Comparison of ENCODE assay signal across 1 cellular context in the genomic region with DNA sequence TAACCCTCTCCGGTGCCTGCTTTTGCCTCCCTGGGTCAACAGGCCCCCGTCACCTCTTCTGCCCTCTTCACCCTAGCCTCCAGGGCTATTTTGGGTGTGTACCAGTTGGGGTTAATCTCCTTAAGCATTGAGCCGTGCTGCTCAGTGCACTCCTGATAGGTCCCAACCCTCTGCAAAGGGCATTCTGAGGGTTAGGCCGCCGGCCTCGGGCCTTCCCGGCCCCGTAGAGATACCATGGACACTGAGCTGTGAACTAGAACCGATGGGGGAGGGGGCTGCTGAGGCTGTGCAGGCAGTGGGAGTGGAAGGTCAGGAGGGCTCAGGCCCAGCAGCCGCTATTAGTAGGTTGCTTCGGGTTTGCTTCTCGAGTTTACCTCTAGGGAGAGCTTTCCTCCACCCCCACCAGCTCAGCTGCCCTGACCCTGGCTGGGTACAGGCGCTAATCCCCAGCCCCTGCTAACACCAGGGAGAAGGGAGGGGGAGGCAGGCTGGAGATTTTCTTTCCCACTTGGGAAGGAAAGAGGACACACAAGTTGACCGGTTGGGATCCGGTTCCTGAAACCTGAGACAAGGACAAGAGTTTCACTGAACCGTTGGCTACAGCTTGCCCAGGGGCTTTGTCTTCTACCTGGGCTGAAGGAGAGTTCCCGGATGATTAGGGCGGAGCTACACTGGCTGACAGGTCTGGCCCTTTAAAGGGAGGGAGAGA.
TF ChIP-seq lines count a peak whose summit lies in the region.

No MANE protein-coding gene starts in this region.

TF ChIP-seq in IMR-90, 13 proteins besides CTCF, POLR2A, EP300 and RAD21:
- TF ChIP-seq ELK1 (IDR thresholded peaks at IDR 0.05; ENCODE audit: borderline replicate concordance, low read depth, low read length) (no peak), NFE2L2 (IDR thresholded peaks at IDR 0.05; ENCODE audit: low read depth, low read length) (no peak), SMC3 (IDR thresholded peaks at IDR 0.05; ENCODE audit: low read depth, low read length) (no peak), RFX5 (IDR thresholded peaks at IDR 0.05; ENCODE audit: low read depth, low read length) (no peak), MAZ (IDR thresholded peaks at IDR 0.05; ENCODE audit: borderline replicate concordance, low read depth, low read length) (no peak), FOS (IDR thresholded peaks at IDR 0.05; ENCODE audit: low read depth, low read length) (no peak), MXI1 (IDR thresholded peaks at IDR 0.05; ENCODE audit: borderline replicate concordance, low read depth, low read length) (no peak), CHD1 (IDR thresholded peaks at IDR 0.05; ENCODE audit: low read depth, low read length) (no peak), MAFK (IDR thresholded peaks at IDR 0.05; ENCODE audit: low read depth, low read length) (no peak), RCOR1 (IDR thresholded peaks at IDR 0.05; ENCODE audit: insufficient replicate concordance, low read length) (no peak), CEBPB (IDR thresholded peaks at IDR 0.05; ENCODE audit: low read depth, low read length) (no peak), BHLHE40 (IDR thresholded peaks at IDR 0.05; ENCODE audit: low read depth, low read length) (no peak)
- TF ChIP-seq, protein P1, sequence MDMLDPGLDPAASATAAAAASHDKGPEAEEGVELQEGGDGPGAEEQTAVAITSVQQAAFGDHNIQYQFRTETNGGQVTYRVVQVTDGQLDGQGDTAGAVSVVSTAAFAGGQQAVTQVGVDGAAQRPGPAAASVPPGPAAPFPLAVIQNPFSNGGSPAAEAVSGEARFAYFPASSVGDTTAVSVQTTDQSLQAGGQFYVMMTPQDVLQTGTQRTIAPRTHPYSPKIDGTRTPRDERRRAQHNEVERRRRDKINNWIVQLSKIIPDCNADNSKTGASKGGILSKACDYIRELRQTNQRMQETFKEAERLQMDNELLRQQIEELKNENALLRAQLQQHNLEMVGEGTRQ (IDR thresholded peaks at IDR 0.05; ENCODE audit: low read depth, low read length), result no peak
